1 cellular context compared by ENCODE assay signal in the genomic region with DNA sequence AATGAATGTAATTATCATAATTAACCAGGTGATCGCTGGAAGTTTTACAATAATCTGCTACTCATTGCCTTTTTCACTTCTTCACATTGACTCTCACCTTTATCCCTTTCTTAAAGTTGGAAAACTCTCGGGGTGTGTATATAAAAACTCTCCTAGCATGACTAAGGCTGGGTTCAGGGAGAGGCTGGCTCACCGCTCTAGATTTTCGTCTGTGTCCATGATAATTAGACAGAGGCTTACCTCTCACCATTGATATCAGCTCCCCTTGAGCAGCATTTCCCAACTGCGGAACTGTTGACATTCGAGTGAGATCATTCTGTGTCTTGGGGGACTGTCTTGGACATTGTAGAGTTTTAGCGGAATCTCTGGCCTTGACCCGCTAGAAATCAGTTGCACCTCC.
TF ChIP-seq lines count a peak whose summit lies in the region.

No MANE protein-coding gene starts in this region.

TF ChIP-seq in GM23338, 12 proteins besides CTCF, POLR2A, EP300 and RAD21 (continued from another document):
- TF ChIP-seq ZNF462 (CRISPR knock-in tag; IDR thresholded peaks at IDR 0.05) = no peak
- no peak for TF ChIP-seq ETS1 (IDR thresholded peaks at IDR 0.05)
- no peak for TF ChIP-seq EZH2phosphoT487 (IDR thresholded peaks at IDR 0.05; ENCODE audit: unreplicated experiment)
